Comparison of ENCODE assay signal across 8 cellular contexts in genomic region chr6:39377530-39377929, GRCh38. TPM values are rescaled to one million over a fixed set of nuclear protein-coding genes. Genes with fewer than 3 reads are reported as not detected.
DNase-seq lines count a peak whose midpoint lies in the region; ATAC-seq and TF ChIP-seq lines count a peak whose summit lies in the region.

No MANE protein-coding gene starts in this region.

- H3K9me3 ChIP-seq in body of pancreas (no peaks in the 10 kb centered on the region), stomach (no peaks in the 10 kb centered on the region)

- H3K4me3 ChIP-seq in body of pancreas (no peak overlapping the region), stomach (no peak overlapping the region)

- DNase-seq in AG09319 (ENCODE audit: extremely low read depth, low read depth) (peak; percentile 65), GM13977 (ENCODE audit: low spot score) (peak; percentile 52), NCI-H2227 (lab: John Stamatoyannopoulos, UW; ENCODE audit: unreplicated experiment) (peak; percentile 81), body of pancreas (peak; percentile 73 to 83 (median 76)), iPS-NIHi7 (ENCODE audit: extremely low spot score) (peak; percentile 87), stomach (no peak)
- no peak for DNase-seq in stimulated activated CD4-positive, alpha-beta T cell treated with anti-CD3 and anti-CD28 coated beads, Interleukin-4, amount 100 ng/mL, for 1 hour

- TF ChIP-seq CTCF in AG09319 (IDR thresholded peaks at IDR 0.05; ENCODE audit: low read depth, low read length) (peak; percentile 91), GM13977 (IDR thresholded peaks at IDR 0.05; ENCODE audit: extremely low read depth, insufficient read depth, missing control alignments) (peak; percentile 66), body of pancreas (IDR thresholded peaks at IDR 0.05) (peak; percentile 29 to 87 (median 76)), stomach (IDR thresholded peaks at IDR 0.05) (peak in 4 of 7 experiments; percentile 14 to 40 (median 24))

- intact Hi-C loops in body of pancreas (cut with DNase I) (no loop called here), stomach (cut with DNase I; ENCODE audit: low total_unique reads) (no loop called here)

- TF ChIP-seq EP300 in stomach (IDR thresholded peaks at IDR 0.05): no peak

- H3K27me3 ChIP-seq in body of pancreas (no peaks in the 10 kb centered on the region), stomach (no peaks in the 10 kb centered on the region)

- in situ Hi-C loops in GM13977 (cut with MboI; ENCODE audit: low pct_unique_long_range_greater_than_20kb, low sequenced_read_pairs, unreplicated experiment): no loop called here

- H3K36me3 ChIP-seq in body of pancreas (replicated peaks in 1 of 2; ENCODE audit: insufficient read depth in 1 of 2, low read depth in 2 of 2) (no peaks in the 10 kb centered on the region), stomach (no peaks in the 10 kb centered on the region)

- TF ChIP-seq POLR2A in body of pancreas (IDR thresholded peaks at IDR 0.05): no peak
- TF ChIP-seq POLR2A in stomach (IDR thresholded peaks at IDR 0.05): no peak

- WGBS in body of pancreas, 2 donors: 6 to 7% methylated on average over 6 of the region's 6 CpGs
- 11 to 19% (median 18%) methylated on average over 6 of the region's 6 CpGs for WGBS in stomach, 5 donors

- H3K27ac ChIP-seq in body of pancreas (peak overlapping the region in 3 of 4 donors; percentile 68 to 73 (median 70)), stomach (no peak overlapping the region)

- ATAC-seq in body of pancreas (peak; percentile 80), GM18867 (IDR thresholded peaks at IDR 0.05; ENCODE audit: unreplicated experiment) (no peak)

- H3K4me1 ChIP-seq in body of pancreas (peaks cover 44% of the 10 kb centered on the region), stomach (peaks cover 0 to 3% (median 0%) of the 10 kb centered on the region in 4 donors)

RNA-seq across cellular contexts. Expression of gene KCNK16, which starts 55.0 kb away (rescaled TPM):
- total RNA-seq in body of pancreas: 1 to 10 TPM in 1 of 2 donors, not detected in 1; 2.9 TPM
- total RNA-seq in stomach: under 1 TPM in 1 of 5 donors, not detected in 4; 0.73 TPM
- under 1 TPM in 1 of 3 donors, not detected in 2; 0.37 TPM for polyA plus RNA-seq in stomach

Comparison
In these comparisons a context has a peak if more than half of its experiments do, and no peak if none do; other contexts are left out.
1. DNase-seq: peak in AG09319 (single experiment), GM13977 (single experiment), NCI-H2227 (single experiment), body of pancreas (4 of 4) and iPS-NIHi7 (single experiment); none in stomach (single experiment) and stimulated activated CD4-positive, alpha-beta T cell treated with anti-CD3 and anti-CD28 coated beads, Interleukin-4, amount 100 ng/mL, for 1 hour (single experiment).
2. CTCF ChIP-seq: peak in every context shown above with its lines; median percentile 91 in AG09319; 76 in body of pancreas; 66 in GM13977; 24 in stomach.
3. H3K27ac ChIP-seq: peak in body of pancreas (3 of 4); none in stomach (0 of 5).